ENCODE assay signal across 30 cellular contexts in genomic region chr3:69719292-69719691, GRCh38. TPM values are rescaled to one million over a fixed set of nuclear protein-coding genes. Genes with fewer than 3 reads are reported as not detected.
"Had no signal": no experiment of that assay in that cellular context is flagged by ENCODE, and none has a peak within 500 bp of the region (broad histone marks: within the 10 kb centered on the region; RNA-seq: fewer than 3 reads in every experiment).

No MANE protein-coding gene starts in this region.

- H3K27me3 ChIP-seq: ascending aorta, right lobe of liver, vagina had no signal

- H3K27ac ChIP-seq: ascending aorta, epithelial cell of prostate, right lobe of liver, skin epidermis, thoracic aorta, vagina had no signal

- H3K9me3 ChIP-seq: ascending aorta, right lobe of liver, thoracic aorta, vagina had no signal

- H3K4me1 ChIP-seq: ascending aorta, right lobe of liver, vagina had no signal

- H3K4me3 ChIP-seq: ascending aorta, right lobe of liver, skin epidermis, thoracic aorta, vagina had no signal

- ATAC-seq: left colon; naive thymus-derived CD8-positive, alpha-beta T cell; right lobe of liver; stimulated activated effector memory CD8-positive, alpha-beta T cell treated with anti-CD3 and anti-CD28 coated beads, Interleukin-12 subunit alpha, Interleukin-12 subunit beta, amount 100 ng/mL, for 72 hours had no signal

- DNase-seq: activated CD4-positive, alpha-beta memory T cell treated with anti-CD3 and anti-CD28 coated beads for 36 hours; activated CD4-positive, alpha-beta T cell treated with anti-CD3 and anti-CD28 coated beads, Interleukin-2, amount 10 ng/mL, durations not matched to agents 24 days and 14 days; activated CD4-positive, CD25-positive, alpha-beta regulatory T cell treated with anti-CD3 and anti-CD28 coated beads, Interleukin-2, amount 50 U/mL, for 72 hours; activated CD8-positive, alpha-beta memory T cell treated with anti-CD3 and anti-CD28 coated beads, Interleukin-2, amount 50 U/mL, for 48 hours; activated gamma-delta T cell; activated naive CD4-positive, alpha-beta T cell treated with anti-CD3 and anti-CD28 coated beads, Interleukin-2, amount 10 ng/mL, durations not matched to agents 7 days and 5 days; activated naive CD8-positive, alpha-beta T cell treated with anti-CD3 and anti-CD28 coated beads, Interleukin-2, amount 10 ng/mL, durations not matched to agents 7 days and 5 days; activated T-cell treated with anti-CD3 and anti-CD28 coated beads, Interleukin-2, amount 50 U/mL, for 24 hours; central memory CD4-positive, alpha-beta T cell; dermis blood vessel endothelial cell; effector CD4-positive, alpha-beta T cell; glutamatergic neuron; left colon; mammary epithelial cell; naive thymus-derived CD8-positive, alpha-beta T cell; occipital lobe; posterior cingulate gyrus; right lobe of liver; stimulated activated CD4-positive, alpha-beta T cell treated with anti-CD3 and anti-CD28 coated beads, Interleukin-4, amount 100 ng/mL, for 24 hours; T-helper 1 cell; trophoblast cell had no signal

- FAIRE-seq: colon, endometrium, frontal cortex had no signal

- H3K36me3 ChIP-seq: ascending aorta, right lobe of liver, thoracic aorta, vagina had no signal

RNA-seq across cellular contexts. Expression of gene MITF, which starts 20.0 kb away (rescaled TPM):
- total RNA-seq: activated CD4-positive, alpha-beta memory T cell treated with anti-CD3 and anti-CD28 coated beads for 36 hours had no signal
- polyA plus RNA-seq: naive thymus-derived CD8-positive, alpha-beta T cell had no signal
